In the genomic region with DNA sequence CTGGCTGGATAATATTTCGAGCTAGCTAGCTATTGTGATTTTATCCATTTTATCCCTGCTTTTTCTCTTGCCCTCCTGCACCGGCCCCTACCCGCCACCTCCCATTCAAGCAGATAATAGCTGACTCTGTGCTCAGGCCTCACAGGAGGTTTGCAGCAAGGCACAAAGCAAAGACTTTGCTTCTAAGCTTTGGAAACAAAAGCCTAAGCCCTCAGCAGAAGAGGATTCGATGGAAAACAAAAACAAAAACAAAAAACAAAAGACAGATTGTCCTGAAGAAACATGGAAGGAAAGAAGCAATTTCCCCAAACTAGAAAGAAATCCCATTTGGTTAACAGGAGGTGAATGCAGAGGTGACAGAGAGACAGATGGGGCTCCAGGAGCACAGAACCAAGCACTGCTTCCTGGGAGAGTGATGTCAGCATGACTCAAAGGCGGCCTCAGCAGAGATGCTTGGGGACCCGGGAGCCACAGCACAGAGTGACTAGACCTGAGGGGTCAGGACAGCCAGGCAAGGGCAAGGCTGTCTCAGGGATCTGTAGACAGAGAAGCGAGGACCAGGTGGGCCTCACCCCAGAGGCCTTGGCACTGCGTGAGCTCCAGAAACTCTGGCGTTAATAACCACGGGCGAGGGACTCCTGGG, we compare ENCODE assay signal across 9 cellular contexts. TPM values are rescaled to one million over a fixed set of nuclear protein-coding genes. Genes with fewer than 3 reads are reported as not detected.
A peak's percentile ranks its signal among the peaks of the same experiment; 100 is the strongest.
DNase-seq lines count a peak whose midpoint lies in the region; FAIRE-seq and TF ChIP-seq lines count a peak whose summit lies in the region.
"Had no signal": no experiment of that assay in that cellular context is flagged by ENCODE, and none has a peak within 500 bp of the region (broad histone marks: within the 10 kb centered on the region; RNA-seq: fewer than 3 reads in every experiment).

No MANE protein-coding gene starts in this region.

- H3K9me3 Mint-ChIP-seq in brain, result no peaks in the 10 kb centered on the region

- no peak overlapping the region for H3K27ac ChIP-seq in thyroid gland
- H3K27ac ChIP-seq: 22Rv1 had no signal

- peak overlapping the region; percentile 15 to 89 (median 43) for H3K27ac Mint-ChIP-seq in brain

- H3K9me3 ChIP-seq in thyroid gland, result no peaks in the 10 kb centered on the region

- H3K36me3 Mint-ChIP-seq in brain, result no peaks in the 10 kb centered on the region

- 86 to 87% methylated on average over 11 of the region's 11 CpGs for WGBS in thyroid gland, 2 donors

- no peaks in the 10 kb centered on the region for H3K4me1 ChIP-seq in thyroid gland

- no peak for TF ChIP-seq POLR2A in thyroid gland (IDR thresholded peaks at IDR 0.05)

- no peak overlapping the region for H3K4me3 ChIP-seq in thyroid gland (replicated peaks in 1 of 3)

- peaks cover 5% of the 10 kb centered on the region for H3K27me3 Mint-ChIP-seq in brain

- H3K4me3 Mint-ChIP-seq in brain, result peak overlapping the region in 2 of 5 experiments; percentile 20 to 28

- intact Hi-C loops in thyroid gland (cut with DNase I), result no loop called here

- H3K36me3 ChIP-seq in thyroid gland, result no peaks in the 10 kb centered on the region

- peaks cover 31% of the 10 kb centered on the region for H3K4me1 Mint-ChIP-seq in brain

- TF ChIP-seq CTCF in brain (conservative IDR thresholded peaks at IDR 0.05) (no peak), thyroid gland (IDR thresholded peaks at IDR 0.05) (no peak)

- no peaks in the 10 kb centered on the region for H3K27me3 ChIP-seq in thyroid gland

- no peak for FAIRE-seq in frontal cortex (lab: Jason Lieb, UNC)

- DNase-seq in DMS53 (lab: John Stamatoyannopoulos, UW) (peak; percentile 25), DMS53 treated with DMSO at 0.1 percent for 48 hours (lab: John Stamatoyannopoulos, UW; ENCODE audit: unreplicated experiment) (no peak), NCI-H2171 treated with DMSO at 0.1 percent for 48 hours (lab: John Stamatoyannopoulos, UW) (peak; percentile 74), Kasumi-1 (lab: John Stamatoyannopoulos, UW) (no peak), thyroid gland (no peak), frontal cortex (ENCODE audit: low spot score in 2 of 2) (no peak)
- DNase-seq in stimulated activated CD4-positive, alpha-beta T cell treated with anti-CD3 and anti-CD28 coated beads, Interleukin-15, amount 100 ng/mL, for 48 hours (ENCODE audit: low read depth in 2 of 2), result peak; percentile 55 to 58

RNA-seq across cellular contexts. Expression of a gene that starts 28.4 kb away (rescaled TPM):
- 1.9 TPM for polyA plus RNA-seq in brain (ENCODE audit: insufficient read depth, low read depth, low replicate concordance)
- total RNA-seq in thyroid gland, result 10 to 100 TPM; 19.6 to 34.0 (median 22.9) TPM
- 14.7 TPM for total RNA-seq in frontal cortex

Comparison
In these comparisons a context has a peak if more than half of its experiments do, and no peak if none do; other contexts are left out.
1. DNase-seq: peak in DMS53 (single experiment), NCI-H2171 treated with DMSO at 0.1 percent for 48 hours (single experiment) and stimulated activated CD4-positive, alpha-beta T cell treated with anti-CD3 and anti-CD28 coated beads, Interleukin-15, amount 100 ng/mL, for 48 hours (2 of 2); none in DMS53 treated with DMSO at 0.1 percent for 48 hours (single experiment), Kasumi-1 (0 of 2), thyroid gland (0 of 2) and frontal cortex (0 of 2).